ENCODE assay signal across 8 cellular contexts in genomic region chr7:12685550-12685949, GRCh38. TPM values are rescaled to one million over a fixed set of nuclear protein-coding genes. Genes with fewer than 3 reads are reported as not detected.
DNase-seq lines count a peak whose midpoint lies in the region; ATAC-seq and TF ChIP-seq lines count a peak whose summit lies in the region.

No MANE protein-coding gene starts in this region.

- no peaks in the 10 kb centered on the region for H3K27me3 ChIP-seq in effector memory CD4-positive, alpha-beta T cell (replicated peaks; ENCODE audit: control insufficient read depth, insufficient read depth, low read length, poor library complexity, severe bottlenecking)

- intact Hi-C loops in CD14-positive monocyte (cut with micrococcal nuclease), result loop anchor here (5.0 to 10.0 kb wide), 3 partner anchors 48 to 199 kb away; no protein-coding TSS in a partner anchor

- peak overlapping the region; percentile 57 to 84 for H3K4me3 Mint-ChIP-seq in CD14-positive monocyte
- peak overlapping the region; percentile 66 to 98 (median 92) for H3K4me3 Mint-ChIP-seq in naive B cell

- peak overlapping the region; percentile 93 for H3K4me3 ChIP-seq in WI38 (ENCODE audit: low read depth, low read length)
- no peak overlapping the region for H3K4me3 ChIP-seq in effector memory CD4-positive, alpha-beta T cell (ENCODE audit: insufficient read depth, low read depth, low read length, poor library complexity, severe bottlenecking)

- H3K36me3 ChIP-seq in effector memory CD4-positive, alpha-beta T cell (ENCODE audit: control insufficient read depth, insufficient read depth, low read length), result no peaks in the 10 kb centered on the region

- H3K27ac ChIP-seq in effector memory CD4-positive, alpha-beta T cell (ENCODE audit: insufficient read depth, low read length, poor library complexity, severe bottlenecking), result peak overlapping the region; percentile 95

- H3K9me3 Mint-ChIP-seq in CD14-positive monocyte (peaks cover 0 to 3% (median 0%) of the 10 kb centered on the region in 7 donors), naive B cell (no peaks in the 10 kb centered on the region)

- peak; percentile 63 for TF ChIP-seq CTCF in CD14-positive monocyte (IDR thresholded peaks at IDR 0.05)
- TF ChIP-seq CTCF in WI38 (IDR thresholded peaks at IDR 0.05; ENCODE audit: low read depth, low read length), result peak; percentile 64

- H3K27ac Mint-ChIP-seq in CD14-positive monocyte (peak overlapping the region; percentile 91 to 99 (median 94)), naive B cell (peak overlapping the region; percentile 98 to 100 (median 99))

- H3K36me3 Mint-ChIP-seq in CD14-positive monocyte, result peaks cover 6 to 9% of the 10 kb centered on the region in 2 donors
- peaks cover 0 to 5% of the 10 kb centered on the region in 2 donors for H3K36me3 Mint-ChIP-seq in naive B cell

- peaks cover 0 to 5% (median 1%) of the 10 kb centered on the region in 3 donors for H3K27me3 Mint-ChIP-seq in CD14-positive monocyte (ENCODE audit: low read depth in 3 of 3)
- no peaks in the 10 kb centered on the region for H3K27me3 Mint-ChIP-seq in naive B cell

- H3K4me1 Mint-ChIP-seq in CD14-positive monocyte (peaks cover 39% of the 10 kb centered on the region), naive B cell (peaks cover 23 to 44% (median 43%) of the 10 kb centered on the region in 3 donors)

- ATAC-seq in naive B cell (ENCODE audit: low read depth in 2 of 2) (no peak), HG02884 (IDR thresholded peaks at IDR 0.05; ENCODE audit: unreplicated experiment) (no peak), HG03139 (IDR thresholded peaks at IDR 0.05; ENCODE audit: unreplicated experiment) (no peak)

- no peaks in the 10 kb centered on the region for H3K9me3 ChIP-seq in effector memory CD4-positive, alpha-beta T cell (ENCODE audit: control insufficient read depth, low read length)

- peaks cover 4% of the 10 kb centered on the region for H3K4me1 ChIP-seq in effector memory CD4-positive, alpha-beta T cell (ENCODE audit: control insufficient read depth, insufficient read depth, low read length, poor library complexity, severe bottlenecking)

- DNase-seq in CD14-positive monocyte (ENCODE audit: low spot score) (peak; percentile 63), HuH-7 (ENCODE audit: low spot score) (peak; percentile 21), naive B cell (peak; percentile 46), NCI-H1694 (lab: John Stamatoyannopoulos, UW) (no peak)
- peak in 1 of 3 donors; percentile 13 for DNase-seq in effector memory CD4-positive, alpha-beta T cell

RNA-seq across cellular contexts. Expression of gene ARL4A, which starts 1.9 kb away (rescaled TPM):
- 100 to 1,000 TPM in 1 of 2 donors, 10 to 100 TPM in 1; 69.3 to 125 TPM for polyA plus RNA-seq in CD14-positive monocyte
- polyA plus RNA-seq in naive B cell (ENCODE audit: low read depth in 6 of 6), result 100 to 1,000 TPM; 132 to 231 (median 141) TPM
